29 cellular contexts compared by ENCODE assay signal in genomic region chr1:239601108-239601507, GRCh38.
"Had no signal": no experiment of that assay in that cellular context is flagged by ENCODE, and none has a peak within 500 bp of the region (broad histone marks: within the 10 kb centered on the region; RNA-seq: fewer than 3 reads in every experiment).

No MANE protein-coding gene starts in this region.

- H3K9me3 ChIP-seq: colonic mucosa, esophagus muscularis mucosa, esophagus squamous epithelium, gastrocnemius medialis, gastroesophageal sphincter had no signal

- H3K27me3 Mint-ChIP-seq: dendritic cell treated with granulocyte-macrophage colony-stimulating factor and Interleukin-4, amounts not matched to agents 40 ng/mL and 50 ng/mL, for 4 days had no signal

- FAIRE-seq: endometrium, endothelial cell of umbilical vein, frontal cortex had no signal

- ATAC-seq: effector memory CD8-positive, alpha-beta T cell; esophagus mucosa; foreskin keratinocyte; gastrocnemius medialis; gastroesophageal sphincter; heart left ventricle; heart right ventricle had no signal

- H3K4me1 ChIP-seq: colonic mucosa, esophagus squamous epithelium, foreskin keratinocyte, gastrocnemius medialis, heart left ventricle, heart right ventricle had no signal

- H3K4me1 Mint-ChIP-seq: endodermal cell had no signal

- H3K4me3 Mint-ChIP-seq: dendritic cell treated with granulocyte-macrophage colony-stimulating factor and Interleukin-4, amounts not matched to agents 40 ng/mL and 50 ng/mL, for 4 days; effector memory CD8-positive, alpha-beta T cell; endodermal cell had no signal

- H2AFZ ChIP-seq: hepatocyte had no signal

- H3K36me3 ChIP-seq: colonic mucosa, esophagus muscularis mucosa, esophagus squamous epithelium, gastrocnemius medialis, gastroesophageal sphincter, heart left ventricle, heart right ventricle had no signal

- H3K27me3 ChIP-seq: colonic mucosa, dorsolateral prefrontal cortex, esophagus muscularis mucosa, esophagus squamous epithelium, foreskin keratinocyte, gastrocnemius medialis, gastroesophageal sphincter, heart left ventricle, heart right ventricle, hepatocyte had no signal

- H3K4me3 ChIP-seq: colonic mucosa, coronary artery, dorsolateral prefrontal cortex, esophagus muscularis mucosa, esophagus squamous epithelium, gastrocnemius medialis, gastroesophageal sphincter, heart left ventricle, heart right ventricle, hepatocyte had no signal

- H3K27ac ChIP-seq: colonic mucosa, coronary artery, dorsolateral prefrontal cortex, epithelial cell of prostate, esophagus muscularis mucosa, esophagus squamous epithelium, foreskin keratinocyte, gastrocnemius medialis, gastroesophageal sphincter, heart left ventricle, heart right ventricle, hepatocyte had no signal

- DNase-seq: colonic mucosa; cortex of kidney; dermis blood vessel endothelial cell; dorsolateral prefrontal cortex; effector CD4-positive, alpha-beta T cell; effector CD8-positive, alpha-beta T cell; effector memory CD4-positive, alpha-beta T cell; effector memory CD8-positive, alpha-beta T cell; endodermal cell; erythroblast; esophagus squamous epithelium; foreskin fibroblast; foreskin keratinocyte; foreskin melanocyte; gastrocnemius medialis; glutamatergic neuron; head of caudate nucleus; heart left ventricle; heart right ventricle had no signal

- H3K27ac Mint-ChIP-seq: dendritic cell treated with granulocyte-macrophage colony-stimulating factor and Interleukin-4, amounts not matched to agents 40 ng/mL and 50 ng/mL, for 4 days; effector memory CD8-positive, alpha-beta T cell; endodermal cell had no signal

- H3K9me3 Mint-ChIP-seq: endodermal cell had no signal

- H3K4me2 ChIP-seq: hepatocyte had no signal

- H3K79me2 ChIP-seq: hepatocyte had no signal
